13 cellular contexts compared by ENCODE assay signal in the genomic region with DNA sequence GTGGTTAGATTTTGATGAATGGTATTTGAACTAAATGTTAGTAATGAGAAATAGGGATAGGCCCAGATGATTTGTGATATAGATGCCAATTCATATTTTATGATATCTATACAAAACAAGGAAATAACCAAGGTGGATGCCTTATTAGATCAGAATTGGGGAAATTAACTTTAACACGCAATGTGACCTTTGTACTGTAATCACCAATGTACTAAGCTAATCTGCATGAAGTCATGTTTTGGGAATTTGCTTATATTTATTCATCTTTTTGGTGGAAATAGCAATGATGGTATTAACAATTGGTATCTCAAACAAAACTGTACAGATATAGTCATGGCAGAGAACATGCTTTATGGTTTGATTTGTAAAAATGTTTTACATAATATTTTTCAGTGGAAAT.
DNase-seq lines count a peak whose midpoint lies in the region; ATAC-seq, FAIRE-seq and TF ChIP-seq lines count a peak whose summit lies in the region.
"Had no signal": no experiment of that assay in that cellular context is flagged by ENCODE, and none has a peak within 500 bp of the region (broad histone marks: within the 10 kb centered on the region; RNA-seq: fewer than 3 reads in every experiment).

No MANE protein-coding gene starts in this region.

- H3F3A ChIP-seq in Loucy (ENCODE audit: low read depth), result no peaks in the 10 kb centered on the region

- H3K9me3 ChIP-seq in liver (ENCODE audit: control insufficient read depth in 4 of 4, low read length in 3 of 4) (no peaks in the 10 kb centered on the region), HepG2 (ENCODE audit: low read length) (no peaks in the 10 kb centered on the region), Loucy (ENCODE audit: insufficient read depth, low read depth, low read length) (no peaks in the 10 kb centered on the region), small intestine (ENCODE audit: control insufficient read depth, low read depth) (no peaks in the 10 kb centered on the region), thyroid gland (no peaks in the 10 kb centered on the region)
- H3K9me3 ChIP-seq: BE2C, BLaER1 had no signal

- no peak for ATAC-seq in HepG2
- ATAC-seq in left colon, result peak; percentile 15
- no peak for ATAC-seq in HG03521 (IDR thresholded peaks at IDR 0.05; ENCODE audit: unreplicated experiment)

- DNase-seq in HepG2 (ENCODE audit: low spot score), result no peak
- DNase-seq in left colon, result no peak
- peak; percentile 46 for DNase-seq in small intestine
- no peak for DNase-seq in thyroid gland
- no peak for DNase-seq in dedifferentiated amniotic fluid mesenchymal stem cell (ENCODE audit: extremely low spot score)
- DNase-seq: DMS 273 treated with DMSO at 0.1 percent for 48 hours, GDM1 had no signal

- FAIRE-seq in HepG2 (lab: Jason Lieb, UNC), result no peak
- no peak for FAIRE-seq in small intestine (lab: Jason Lieb, UNC)
- FAIRE-seq: GM12878 had no signal

- H2AFZ ChIP-seq in HepG2 (ENCODE audit: low read length) (no peak overlapping the region), Loucy (ENCODE audit: low read length) (no peak overlapping the region)

- TF ChIP-seq RAD21 in liver (IDR thresholded peaks at IDR 0.05) (no peak), HepG2 (CRISPR knock-in tag; IDR thresholded peaks at IDR 0.05) (no peak)

- in situ Hi-C loops in HepG2 (cut with HindIII; ENCODE audit: extremely low pct_ligation_motif_present, low pct_unique_long_range_greater_than_20kb), result no loop called here

- H3K9ac ChIP-seq in liver (ENCODE audit: low read depth in 1 of 2, low read length in 2 of 2) (no peak overlapping the region), HepG2 (ENCODE audit: insufficient read depth, low read depth, low read length) (no peak overlapping the region), Loucy (ENCODE audit: low read depth, low read length, poor library complexity, severe bottlenecking) (no peak overlapping the region)
- H3K9ac ChIP-seq: BLaER1 had no signal

- TF ChIP-seq CTCF in liver (IDR thresholded peaks at IDR 0.05; ENCODE audit: low read depth, low read length, missing input control) (no peak), HepG2 (CRISPR knock-in tag; IDR thresholded peaks at IDR 0.05) (no peak), Loucy (conservative IDR thresholded peaks at IDR 0.05; ENCODE audit: low read length) (no peak), thyroid gland (IDR thresholded peaks at IDR 0.05) (no peak)

- H3K36me3 ChIP-seq in liver (ENCODE audit: control insufficient read depth in 4 of 4, insufficient read depth in 3 of 4, low read depth in 1 of 4, low read length in 3 of 4), result no peaks in the 10 kb centered on the region
- no peaks in the 10 kb centered on the region for H3K36me3 ChIP-seq in HepG2 (replicated peaks in 1 of 2; ENCODE audit: control insufficient read depth in 1 of 2, insufficient read depth in 2 of 2, low read length in 2 of 2)
- no peaks in the 10 kb centered on the region for H3K36me3 ChIP-seq in Loucy (ENCODE audit: insufficient read depth, low read length)
- H3K36me3 ChIP-seq in small intestine (ENCODE audit: control insufficient read depth in 2 of 2, insufficient read depth in 2 of 2, low read length in 2 of 2), result no peaks in the 10 kb centered on the region
- no peaks in the 10 kb centered on the region for H3K36me3 ChIP-seq in thyroid gland
- H3K36me3 ChIP-seq: BE2C, BLaER1 had no signal

- H3K4me1 ChIP-seq in liver (ENCODE audit: control insufficient read depth in 4 of 4, insufficient read depth in 4 of 4, low read length in 3 of 4), result no peaks in the 10 kb centered on the region
- H3K4me1 ChIP-seq in HepG2 (ENCODE audit: insufficient read depth, low read length), result peaks cover 16% of the 10 kb centered on the region
- peaks cover 5% of the 10 kb centered on the region for H3K4me1 ChIP-seq in Loucy (ENCODE audit: insufficient read depth, low read length, poor library complexity, severe bottlenecking)
- no peaks in the 10 kb centered on the region for H3K4me1 ChIP-seq in small intestine (ENCODE audit: control insufficient read depth in 2 of 2, insufficient read depth in 1 of 2, low read depth in 1 of 2, low read length in 1 of 2)
- no peaks in the 10 kb centered on the region for H3K4me1 ChIP-seq in thyroid gland
- H3K4me1 ChIP-seq: BE2C, BLaER1 had no signal

- H3K27ac ChIP-seq in liver (ENCODE audit: low read depth in 1 of 2, low read length in 2 of 2) (no peak overlapping the region), HepG2 (ENCODE audit: extremely low read length, insufficient read depth, low read length) (no peak overlapping the region), small intestine (ENCODE audit: low read depth in 1 of 2, low read length in 1 of 2) (no peak overlapping the region), thyroid gland (no peak overlapping the region)
- H3K27ac ChIP-seq: BLaER1 had no signal

- H4K20me1 ChIP-seq in HepG2 (ENCODE audit: insufficient read depth, low read length) (no peaks in the 10 kb centered on the region), Loucy (ENCODE audit: insufficient read depth, low read length, poor library complexity, severe bottlenecking) (no peaks in the 10 kb centered on the region)
- H4K20me1 ChIP-seq: BLaER1 had no signal

- H3K4me3 ChIP-seq in liver (ENCODE audit: low read depth in 1 of 3, low read length in 3 of 3) (no peak overlapping the region), HepG2 (replicated peaks in 1 of 3; ENCODE audit: insufficient read depth in 1 of 3, low read depth in 2 of 3, low read length in 3 of 3) (no peak overlapping the region), Loucy (ENCODE audit: low read length, poor library complexity, severe bottlenecking) (no peak overlapping the region), small intestine (ENCODE audit: low read depth in 1 of 2, low read length in 2 of 2) (no peak overlapping the region), thyroid gland (replicated peaks in 1 of 3) (no peak overlapping the region)
- H3K4me3 ChIP-seq: BLaER1, GM12878 had no signal

- no peaks in the 10 kb centered on the region for H3K79me2 ChIP-seq in HepG2 (ENCODE audit: insufficient read depth, low read length)
- H3K79me2 ChIP-seq in Loucy (ENCODE audit: insufficient read depth, low read length), result no peaks in the 10 kb centered on the region

- CTCF ChIA-PET in HepG2 (lab: Yijun Ruan, JAX; ENCODE audit: low intra/inter-chr PET ratio, low total read pairs), result no interaction called here

- intact Hi-C loops in HepG2 (cut with micrococcal nuclease; ENCODE audit: unreplicated experiment), result no loop called here
- intact Hi-C loops in left colon (cut with DNase I, micrococcal nuclease), result no loop called here
- intact Hi-C loops in thyroid gland (cut with DNase I), result no loop called here

- TF ChIP-seq POLR2A in HepG2 (IDR thresholded peaks at IDR 0.05; ENCODE audit: insufficient read depth in 1 of 2, low read depth in 2 of 2, low read length in 2 of 2), result no peak
- TF ChIP-seq POLR2A in thyroid gland (IDR thresholded peaks at IDR 0.05), result no peak

- H3K27me3 ChIP-seq in liver (ENCODE audit: control insufficient read depth in 4 of 4, insufficient read depth in 4 of 4, low read length in 3 of 4) (no peaks in the 10 kb centered on the region), HepG2 (ENCODE audit: control insufficient read depth in 1 of 2, insufficient read depth in 2 of 2, low read length in 2 of 2) (peaks cover 2 to 11% of the 10 kb centered on the region in 2 experiments; a peak in 1 of 5 replicates), Loucy (ENCODE audit: insufficient read depth, low read length, poor library complexity, severe bottlenecking) (no peaks in the 10 kb centered on the region), small intestine (ENCODE audit: control insufficient read depth in 2 of 2, insufficient read depth in 2 of 2, low read length in 2 of 2) (no peaks in the 10 kb centered on the region), thyroid gland (no peaks in the 10 kb centered on the region)
- H3K27me3 ChIP-seq: BLaER1 had no signal

- no peak overlapping the region for H3K4me2 ChIP-seq in HepG2 (ENCODE audit: low read depth, low read length)
- peak overlapping the region; percentile 23 for H3K4me2 ChIP-seq in Loucy (ENCODE audit: low read depth, low read length, poor library complexity, severe bottlenecking)
- H3K4me2 ChIP-seq: BLaER1 had no signal

- TF ChIP-seq EP300 in HepG2 (IDR thresholded peaks at IDR 0.05; ENCODE audit: low read depth in 2 of 2, low read length in 2 of 2), result no peak
- TF ChIP-seq EP300 in HepG2 (CRISPR knock-in tag; IDR thresholded peaks at IDR 0.05; ENCODE audit: borderline replicate concordance), result no peak

- H3K9me2 ChIP-seq in Loucy (replicated peaks; ENCODE audit: low read depth, low read length), result no peaks in the 10 kb centered on the region

- WGBS in liver, result 34% methylated on average over 1 of the region's 1 CpG
- 0% methylated on average over 1 of the region's 1 CpG for WGBS in HepG2 (ENCODE audit: low lambda C conversion rate)
- 18 to 71% (median 39%) methylated on average over 1 of the region's 1 CpG for WGBS in small intestine, 3 donors
- 96 to 98% methylated on average over 1 of the region's 1 CpG for WGBS in thyroid gland, 2 donors

- POLR2A ChIA-PET in HepG2 (lab: Yijun Ruan, JAX), result no interaction called here

- BruUV-seq in HepG2 (replicated peaks; lab: Mats Ljungman, UMichigan), result no TSS peak

TF ChIP-seq in liver, 16 proteins besides CTCF, POLR2A, EP300 and RAD21 (continues in another document):
- TF ChIP-seq TAF1 (conservative IDR thresholded peaks at IDR 0.05), result no peak

TF ChIP-seq in HepG2, 621 proteins besides CTCF, POLR2A, EP300 and RAD21:
- TF ChIP-seq ZNF839 (CRISPR knock-in tag; IDR thresholded peaks at IDR 0.05; ENCODE audit: borderline replicate concordance) (no peak), ZNF775 (CRISPR knock-in tag; IDR thresholded peaks at IDR 0.05; ENCODE audit: borderline replicate concordance) (no peak), MIER2 (CRISPR knock-in tag; IDR thresholded peaks at IDR 0.05) (no peak), MTF1 (CRISPR knock-in tag; IDR thresholded peaks at IDR 0.05) (no peak)
- TF ChIP-seq, protein P1, sequence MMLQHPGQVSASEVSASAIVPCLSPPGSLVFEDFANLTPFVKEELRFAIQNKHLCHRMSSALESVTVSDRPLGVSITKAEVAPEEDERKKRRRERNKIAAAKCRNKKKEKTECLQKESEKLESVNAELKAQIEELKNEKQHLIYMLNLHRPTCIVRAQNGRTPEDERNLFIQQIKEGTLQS (CRISPR knock-in tag; IDR thresholded peaks at IDR 0.05), result no peak
TF ChIP-seq in HepG2: peak in this region for 0.
